8 cellular contexts compared by ENCODE assay signal in the genomic region with DNA sequence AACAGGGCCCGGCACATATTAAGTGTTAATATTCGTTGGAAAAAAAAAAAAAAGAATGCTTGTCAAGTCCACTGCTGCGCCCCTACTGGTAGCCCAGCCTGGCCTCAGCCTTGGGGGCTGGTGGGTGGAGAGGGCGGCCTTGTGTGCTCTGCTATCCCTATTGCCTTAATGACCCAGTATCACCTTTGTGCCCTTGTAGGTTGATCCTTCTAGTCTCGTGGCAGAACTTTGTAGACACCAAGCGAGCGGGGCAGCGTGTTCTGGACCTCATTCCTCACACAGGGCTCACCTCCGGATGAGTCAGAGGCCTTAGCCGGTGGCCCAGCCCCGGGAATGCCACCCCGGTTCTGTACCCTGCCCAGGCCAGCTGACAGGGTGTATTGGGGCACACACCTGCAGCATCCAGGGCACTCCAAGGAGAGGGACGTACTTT. TPM values are rescaled to one million over a fixed set of nuclear protein-coding genes. Genes with fewer than 3 reads are reported as not detected.
A peak's percentile ranks its signal among the peaks of the same experiment; 100 is the strongest.
DNase-seq lines count a peak whose midpoint lies in the region; ATAC-seq, FAIRE-seq and TF ChIP-seq lines count a peak whose summit lies in the region.

No MANE protein-coding gene starts in this region.

- TF ChIP-seq POLR2A in A549 (IDR thresholded peaks at IDR 0.05; ENCODE audit: low read length), result peak; percentile 32; the same call in 1 of the 2 replicates

- peak overlapping the region; percentile 74 for H3K4me3 Mint-ChIP-seq in progenitor cell of endocrine pancreas (ENCODE audit: low read depth)

- no peaks in the 10 kb centered on the region for H3K9me3 Mint-ChIP-seq in progenitor cell of endocrine pancreas (ENCODE audit: low read depth)

- H3K27me3 ChIP-seq in WERI-Rb-1 (ENCODE audit: insufficient read depth, low read depth, severe bottlenecking), result no peaks in the 10 kb centered on the region

- peaks cover 36% of the 10 kb centered on the region for H3K4me1 ChIP-seq in A549

- no peaks in the 10 kb centered on the region; the same call in 1 of the 2 replicates for H3K36me3 ChIP-seq in WERI-Rb-1

- TF ChIP-seq RAD21 in A549 (conservative IDR thresholded peaks at IDR 0.05 in 1 of 2, IDR thresholded peaks at IDR 0.05 in 1 of 2), result peak; percentile 17 to 27; a peak in 2 of 5 replicates

- H3K27me3 Mint-ChIP-seq in progenitor cell of endocrine pancreas, result no peaks in the 10 kb centered on the region

- H3K27ac Mint-ChIP-seq in progenitor cell of endocrine pancreas, result peak overlapping the region; percentile 94

- POLR2A ChIA-PET in A549 (lab: Yijun Ruan, JAX), result interaction anchor here (0.6 to 2.4 kb wide), 3 partner anchors 63 to 155 kb away, joined by 3 to 23 read pairs (median 6); no protein-coding TSS in a partner anchor

- CTCF ChIA-PET in A549 (lab: Yijun Ruan, JAX), result interaction anchor here (0.6 to 4.4 kb wide), 13 partner anchors 11 to 499 kb away, joined by 3 to 39 read pairs (median 4); no protein-coding TSS in a partner anchor

- WGBS in A549 (ENCODE audit: missing lambda C conversion rate), result 4% methylated on average over 13 of the region's 13 CpGs

- TF ChIP-seq CTCF in A549 (IDR thresholded peaks at IDR 0.05) (peak; percentile 60), GM12875 (IDR thresholded peaks at IDR 0.05; ENCODE audit: borderline replicate concordance, insufficient read depth, low read depth, low read length) (peak; percentile 51), WERI-Rb-1 (IDR thresholded peaks at IDR 0.05; ENCODE audit: low read depth, low read length) (peak; percentile 71), foreskin fibroblast (IDR thresholded peaks at IDR 0.05; ENCODE audit: low read depth, low read length) (peak; percentile 50), progenitor cell of endocrine pancreas (IDR thresholded peaks at IDR 0.05; ENCODE audit: unreplicated experiment) (peak; percentile 82)

- no peak for FAIRE-seq in A549 (lab: Jason Lieb, UNC)

- H3K9me3 ChIP-seq in A549 (no peaks in the 10 kb centered on the region), WERI-Rb-1 (ENCODE audit: severe bottlenecking) (no peaks in the 10 kb centered on the region)

- H3K4me3 ChIP-seq in A549, result peak overlapping the region; percentile 85
- H3K4me3 ChIP-seq in GM12875 (ENCODE audit: low read depth, low read length), result no peak overlapping the region
- peak overlapping the region; percentile 85 for H3K4me3 ChIP-seq in WERI-Rb-1 (ENCODE audit: low read depth, low read length)
- H3K4me3 ChIP-seq in foreskin fibroblast (ENCODE audit: low read depth in 1 of 2, low read length in 2 of 2), result peak overlapping the region; percentile 67 to 81

- peaks cover 34% of the 10 kb centered on the region for H3K4me1 Mint-ChIP-seq in progenitor cell of endocrine pancreas (ENCODE audit: low read depth)

- H3K27ac ChIP-seq in A549 (peak overlapping the region; percentile 96 to 98), WERI-Rb-1 (peak overlapping the region; percentile 100; the same call in 1 of the 2 replicates)

- peak; percentile 72 to 84 for DNase-seq in A549 (ENCODE audit: low read depth in 1 of 2, low spot score in 1 of 2)
- DNase-seq in WERI-Rb-1, result peak; percentile 73
- DNase-seq in foreskin fibroblast, result peak; percentile 29 to 73
- DNase-seq in progenitor cell of endocrine pancreas (ENCODE audit: low spot score, unreplicated experiment), result peak; percentile 47
- DNase-seq in NCI-H1930 (lab: John Stamatoyannopoulos, UW), result no peak
- DNase-seq in occipital lobe (lab: John Stamatoyannopoulos, UW), result no peak

- TF ChIP-seq EP300 in A549 (IDR thresholded peaks at IDR 0.05), result no peak

- ATAC-seq in A549 (peak; percentile 30 to 66), GM21825 (IDR thresholded peaks at IDR 0.05; ENCODE audit: unreplicated experiment) (no peak)

- H3K36me3 Mint-ChIP-seq in progenitor cell of endocrine pancreas (ENCODE audit: insufficient read depth), result peaks cover under 1% of the 10 kb centered on the region

- H3K4me2 ChIP-seq in A549, result peak overlapping the region; percentile 91

TF ChIP-seq in A549, 52 proteins besides CTCF, POLR2A, EP300 and RAD21:
- TF ChIP-seq HOXA7 (CRISPR knock-in tag; IDR thresholded peaks at IDR 0.05), result no peak
- TF ChIP-seq, protein P1, sequence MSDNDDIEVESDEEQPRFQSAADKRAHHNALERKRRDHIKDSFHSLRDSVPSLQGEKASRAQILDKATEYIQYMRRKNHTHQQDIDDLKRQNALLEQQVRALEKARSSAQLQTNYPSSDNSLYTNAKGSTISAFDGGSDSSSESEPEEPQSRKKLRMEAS (IDR thresholded peaks at IDR 0.05), result peak; percentile 50; the same call in 1 of the 2 replicates
- no peak for TF ChIP-seq FOSL2 (IDR thresholded peaks at IDR 0.05)
- peak; percentile 67 for TF ChIP-seq FOSL2 (CRISPR knock-in tag; IDR thresholded peaks at IDR 0.05)
- no peak for TF ChIP-seq ELK1 (IDR thresholded peaks at IDR 0.05; ENCODE audit: low read depth, low read length)
TF ChIP-seq in A549: peak in this region for 2.

RNA-seq across cellular contexts. Expression of gene RCOR1, which starts 1.8 kb away (rescaled TPM):
- polyA plus RNA-seq in A549 (2011; rRNA removed), result 24.7 and 25.5 TPM in 2 replicates
- polyA plus RNA-seq in A549 (2012; cell fraction: cytosol; rRNA removed), result 8.3 and 10.0 TPM in 2 replicates
- 8.0 and 10.3 TPM in 2 replicates for polyA plus RNA-seq in A549 (2012; cell fraction: nucleus; rRNA removed)
- 16.4 to 17.7 TPM (median 17.1 TPM) in 3 replicates for polyA plus RNA-seq in A549 (2017; fragmentation: RNase III; extraction: RNeasy Plus Mini Kit Qiagen cat#74134 plus additional on column Dnase treatment)
- polyA minus RNA-seq in A549 (2011; rRNA and poly(A)+ RNA removed), result 22.7 and 24.3 TPM in 2 replicates
- total RNA-seq in progenitor cell of endocrine pancreas, result 36.4 and 41.9 TPM in 2 replicates
- total RNA-seq in occipital lobe, result 13.1 TPM

Comparison
In these comparisons a context has a peak if more than half of its experiments do, and no peak if none do; other contexts are left out.
1. DNase-seq: peak in A549 (2 of 2), WERI-Rb-1 (single experiment), foreskin fibroblast (2 of 2) and progenitor cell of endocrine pancreas (single experiment); none in NCI-H1930 (0 of 2) and occipital lobe (single experiment).
2. Peak in every context shown above with its lines, with median percentiles within 50 percentile points of each other: CTCF ChIP-seq.